Comparison of ENCODE assay signal across 9 cellular contexts in the genomic region with DNA sequence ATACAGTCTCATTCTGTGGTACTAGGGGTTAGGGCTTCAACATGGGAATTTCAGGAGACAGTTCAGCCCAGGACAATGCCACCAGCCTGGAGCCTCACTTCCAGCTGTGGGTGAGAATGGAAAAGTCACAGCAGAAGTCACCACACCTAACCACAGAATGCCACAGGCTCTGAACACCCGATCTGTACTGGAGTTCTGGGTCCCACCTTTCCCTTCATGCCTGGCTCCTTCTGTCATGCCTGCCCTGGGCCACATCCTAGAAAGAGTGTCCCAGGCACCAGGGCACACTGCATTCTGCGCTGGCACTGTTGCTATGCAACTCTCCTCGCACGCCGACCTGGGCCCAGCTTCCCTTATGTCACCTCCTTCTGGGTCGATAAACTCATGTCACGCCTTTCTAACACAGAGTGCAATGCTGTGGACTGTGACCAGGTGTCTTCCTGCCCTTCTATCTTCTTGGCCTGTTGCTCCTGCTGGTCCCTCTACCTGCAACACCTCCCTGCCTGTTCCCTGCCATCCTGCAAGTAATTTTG. TPM values are rescaled to one million over a fixed set of nuclear protein-coding genes. Genes with fewer than 3 reads are reported as not detected.
DNase-seq lines count a peak whose midpoint lies in the region; FAIRE-seq and TF ChIP-seq lines count a peak whose summit lies in the region.
"Had no signal": no experiment of that assay in that cellular context is flagged by ENCODE, and none has a peak within 500 bp of the region (broad histone marks: within the 10 kb centered on the region; RNA-seq: fewer than 3 reads in every experiment).

No MANE protein-coding gene starts in this region.

- no peaks in the 10 kb centered on the region for H3K27me3 Mint-ChIP-seq in activated T-helper 1 cell treated with anti-CD3 and anti-CD28 coated beads, Interleukin-12 subunit alpha, Interleukin-12 subunit beta, Interleukin-2, Interleukin-4 antibody, amounts not matched to agents 30 ng/mL and 10 ng/mL and 1 ng/mL, durations not matched to agents 14 hours and 24 hours and 36 hours (ENCODE audit: insufficient read depth)

- WGBS in SK-N-SH (ENCODE audit: low lambda C conversion rate), result 89% methylated on average over 7 of the region's 7 CpGs

- no peak overlapping the region for H2AFZ ChIP-seq in SK-N-SH (ENCODE audit: low read depth)

- peak overlapping the region; percentile 60 for H3K27ac ChIP-seq in DOHH2 (ENCODE audit: low read depth, low read length)
- no peak overlapping the region for H3K27ac ChIP-seq in A673 (ENCODE audit: low read depth, low read length, poor library complexity, severe bottlenecking)
- H3K27ac ChIP-seq in SK-N-SH (ENCODE audit: low read depth in 2 of 2, low read length in 1 of 2), result no peak overlapping the region
- H3K27ac ChIP-seq: testis had no signal

- H3K4me3 ChIP-seq in DOHH2 (ENCODE audit: low read length) (peak overlapping the region; percentile 17), A673 (ENCODE audit: low read depth, low read length, poor library complexity, severe bottlenecking) (no peak overlapping the region), SK-N-SH (ENCODE audit: low read depth in 2 of 2, low read length in 1 of 2) (no peak overlapping the region)
- H3K4me3 ChIP-seq: testis had no signal

- TF ChIP-seq EP300 in SK-N-SH (IDR thresholded peaks at IDR 0.05; ENCODE audit: borderline replicate concordance in 1 of 2, low read depth in 1 of 2, low read length in 1 of 2), result no peak

- POLR2A ChIA-PET in A673 (lab: Charles Lee; ENCODE audit: low non-redundant PET) (no interaction called here), SK-N-SH (lab: Yijun Ruan, JAX) (no interaction called here)

- H3K4me1 ChIP-seq in DOHH2 (ENCODE audit: control insufficient read depth, low read length) (peaks cover 83% of the 10 kb centered on the region), A673 (ENCODE audit: insufficient read depth, low read length, poor library complexity, severe bottlenecking) (no peaks in the 10 kb centered on the region), SK-N-SH (ENCODE audit: control insufficient read depth in 1 of 2, insufficient read depth in 2 of 2, low read depth in 1 of 2, low read length in 1 of 2) (peaks cover 0 to 2% of the 10 kb centered on the region in 2 experiments; a peak in 1 of 4 replicates)

- no peak for TF ChIP-seq RAD21 in SK-N-SH (IDR thresholded peaks at IDR 0.05; ENCODE audit: low read length)

- no peaks in the 10 kb centered on the region for H3K9me3 ChIP-seq in DOHH2 (ENCODE audit: control insufficient read depth, insufficient read depth, low read length)
- H3K9me3 ChIP-seq in A673 (ENCODE audit: low read depth, low read length, poor library complexity, severe bottlenecking), result no peaks in the 10 kb centered on the region
- H3K9me3 ChIP-seq in SK-N-SH, result no peaks in the 10 kb centered on the region
- H3K9me3 ChIP-seq: testis had no signal

- intact Hi-C loops in activated T-helper 1 cell treated with anti-CD3 and anti-CD28 coated beads, Interleukin-12 subunit alpha, Interleukin-12 subunit beta, Interleukin-2, Interleukin-4 antibody, amounts not matched to agents 30 ng/mL and 10 ng/mL and 1 ng/mL, durations not matched to agents 14 hours and 24 hours and 36 hours (cut with micrococcal nuclease), result no loop called here
- intact Hi-C loops in A673 (cut with micrococcal nuclease; ENCODE audit: unreplicated experiment), result no loop called here

- no peak for DNase-seq in GM19239 (ENCODE audit: insufficient read length, low spot score)
- DNase-seq in activated T-helper 1 cell treated with anti-CD3 and anti-CD28 coated beads, Interleukin-12 subunit alpha, Interleukin-12 subunit beta, Interleukin-2, Interleukin-4 antibody, amounts not matched to agents 30 ng/mL and 10 ng/mL and 1 ng/mL, durations not matched to agents 14 hours and 24 hours and 36 hours (ENCODE audit: low spot score), result no peak
- peak; percentile 88 for DNase-seq in myocyte (ENCODE audit: low read depth)
- DNase-seq in A673 (ENCODE audit: low spot score), result no peak
- DNase-seq in NCI-H2081 (lab: John Stamatoyannopoulos, UW), result no peak
- no peak for DNase-seq in SK-N-SH
- DNase-seq in COLO668 (lab: John Stamatoyannopoulos, UW; ENCODE audit: unreplicated experiment), result no peak
- DNase-seq: testis had no signal

- H3K9ac ChIP-seq in SK-N-SH, result no peak overlapping the region

- no peaks in the 10 kb centered on the region for H3K27me3 ChIP-seq in DOHH2 (ENCODE audit: control insufficient read depth, low read length)
- no peaks in the 10 kb centered on the region for H3K27me3 ChIP-seq in A673 (replicated peaks; ENCODE audit: insufficient read depth, low read depth, low read length, poor library complexity)
- no peaks in the 10 kb centered on the region for H3K27me3 ChIP-seq in SK-N-SH (ENCODE audit: insufficient read depth)
- H3K27me3 ChIP-seq: testis had no signal

- H3K4me2 ChIP-seq in DOHH2 (ENCODE audit: low read length) (peak overlapping the region; percentile 69), SK-N-SH (no peak overlapping the region)

- H3K36me3 Mint-ChIP-seq in activated T-helper 1 cell treated with anti-CD3 and anti-CD28 coated beads, Interleukin-12 subunit alpha, Interleukin-12 subunit beta, Interleukin-2, Interleukin-4 antibody, amounts not matched to agents 30 ng/mL and 10 ng/mL and 1 ng/mL, durations not matched to agents 14 hours and 24 hours and 36 hours (ENCODE audit: low read depth), result peaks cover 18% of the 10 kb centered on the region

- H3F3A ChIP-seq in DOHH2 (ENCODE audit: control insufficient read depth, insufficient read depth) (peaks cover 10% of the 10 kb centered on the region; the same call in 1 of the 2 replicates), SK-N-SH (replicated peaks; ENCODE audit: insufficient read depth) (no peaks in the 10 kb centered on the region)

- no peak overlapping the region for H3K4me3 Mint-ChIP-seq in activated T-helper 1 cell treated with anti-CD3 and anti-CD28 coated beads, Interleukin-12 subunit alpha, Interleukin-12 subunit beta, Interleukin-2, Interleukin-4 antibody, amounts not matched to agents 30 ng/mL and 10 ng/mL and 1 ng/mL, durations not matched to agents 14 hours and 24 hours and 36 hours

- no peaks in the 10 kb centered on the region for H3K9me3 Mint-ChIP-seq in activated T-helper 1 cell treated with anti-CD3 and anti-CD28 coated beads, Interleukin-12 subunit alpha, Interleukin-12 subunit beta, Interleukin-2, Interleukin-4 antibody, amounts not matched to agents 30 ng/mL and 10 ng/mL and 1 ng/mL, durations not matched to agents 14 hours and 24 hours and 36 hours

- peak overlapping the region; percentile 45 for H3K27ac Mint-ChIP-seq in activated T-helper 1 cell treated with anti-CD3 and anti-CD28 coated beads, Interleukin-12 subunit alpha, Interleukin-12 subunit beta, Interleukin-2, Interleukin-4 antibody, amounts not matched to agents 30 ng/mL and 10 ng/mL and 1 ng/mL, durations not matched to agents 14 hours and 24 hours and 36 hours

- TF ChIP-seq CTCF in DOHH2 (IDR thresholded peaks at IDR 0.05; ENCODE audit: low read depth, low read length, poor library complexity, severe bottlenecking) (no peak), A673 (conservative IDR thresholded peaks at IDR 0.05; ENCODE audit: low read depth, low read length) (no peak), SK-N-SH (IDR thresholded peaks at IDR 0.05) (no peak)

- H3K9me2 ChIP-seq in DOHH2 (replicated peaks; ENCODE audit: control insufficient read depth, low read length) (no peaks in the 10 kb centered on the region), SK-N-SH (no peaks in the 10 kb centered on the region)

- peaks cover 65% of the 10 kb centered on the region for H3K4me1 Mint-ChIP-seq in activated T-helper 1 cell treated with anti-CD3 and anti-CD28 coated beads, Interleukin-12 subunit alpha, Interleukin-12 subunit beta, Interleukin-2, Interleukin-4 antibody, amounts not matched to agents 30 ng/mL and 10 ng/mL and 1 ng/mL, durations not matched to agents 14 hours and 24 hours and 36 hours (ENCODE audit: low read depth)

- peaks cover 35% of the 10 kb centered on the region; the same call in 1 of the 2 replicates for H4K20me1 ChIP-seq in DOHH2 (ENCODE audit: control insufficient read depth, insufficient read depth, low read depth, low read length)
- H4K20me1 ChIP-seq in SK-N-SH (ENCODE audit: insufficient read depth), result no peaks in the 10 kb centered on the region

- peaks cover 72% of the 10 kb centered on the region for H3K36me3 ChIP-seq in DOHH2 (ENCODE audit: control insufficient read depth, low read length)
- no peaks in the 10 kb centered on the region for H3K36me3 ChIP-seq in A673 (ENCODE audit: insufficient read depth, low read length, poor library complexity, severe bottlenecking)
- no peaks in the 10 kb centered on the region for H3K36me3 ChIP-seq in SK-N-SH (replicated peaks in 1 of 2; ENCODE audit: control insufficient read depth in 1 of 2, insufficient read depth in 2 of 2, low read length in 1 of 2)

- no TSS peak for BruUV-seq in A673 (replicated peaks; lab: Mats Ljungman, UMichigan)

- H3K79me2 ChIP-seq in DOHH2 (ENCODE audit: control insufficient read depth, low read length) (peaks cover 98% of the 10 kb centered on the region), SK-N-SH (ENCODE audit: insufficient read depth) (no peaks in the 10 kb centered on the region)

- peak; percentile 35 for FAIRE-seq in GM19239 (lab: Jason Lieb, UNC)

- CTCF ChIA-PET in A673 (lab: Charles Lee), result no interaction called here
- CTCF ChIA-PET in SK-N-SH (lab: Yijun Ruan, JAX), result no interaction called here

TF ChIP-seq in SK-N-SH, 30 proteins besides CTCF, POLR2A, EP300 and RAD21 (continues in another document):
- no peak for TF ChIP-seq ZBTB33 (IDR thresholded peaks at IDR 0.05; ENCODE audit: borderline replicate concordance, low read depth)
- TF ChIP-seq JUND (IDR thresholded peaks at IDR 0.05), result no peak

RNA-seq across cellular contexts. Expression of gene RCSD1, which starts 21.2 kb away (rescaled TPM):
- 78.6 and 81.9 TPM in 2 replicates for total RNA-seq in activated T-helper 1 cell treated with anti-CD3 and anti-CD28 coated beads, Interleukin-12 subunit alpha, Interleukin-12 subunit beta, Interleukin-2, Interleukin-4 antibody, amounts not matched to agents 30 ng/mL and 10 ng/mL and 1 ng/mL, durations not matched to agents 14 hours and 24 hours and 36 hours
- total RNA-seq in myocyte (121 and 176 TPM in 2 replicates), A673 (2021) (not detected in 2 replicates)
- polyA plus RNA-seq in myocyte (2012), result 30.1 TPM
- 0.02 and 0.03 TPM in 2 replicates for polyA plus RNA-seq in SK-N-SH (2012; rRNA removed)
- polyA plus RNA-seq in SK-N-SH (2012; cell fraction: cytosol; rRNA removed), result 0.03 and 0.04 TPM in 2 replicates
- not detected in 2 replicates for polyA plus RNA-seq in SK-N-SH (2012; cell fraction: nucleus; rRNA removed)

Comparison
In these comparisons a context has a peak if more than half of its experiments do, and no peak if none do; other contexts are left out.
1. RNA of gene RCSD1, which starts 21.2 kb away (total RNA-seq): 121 to 176 TPM in myocyte and 78.6 to 81.9 TPM in activated T-helper 1 cell treated with anti-CD3 and anti-CD28 coated beads, Interleukin-12 subunit alpha, Interleukin-12 subunit beta, Interleukin-2, Interleukin-4 antibody, amounts not matched to agents 30 ng/mL and 10 ng/mL and 1 ng/mL, durations not matched to agents 14 hours and 24 hours and 36 hours; not detected in A673; every median in the first group is over 10 times any median in the second.